15 cellular contexts compared by ENCODE assay signal in genomic region chr17:81028506-81028858, GRCh38.
"Had no signal": no experiment of that assay in that cellular context is flagged by ENCODE, and none has a peak within 500 bp of the region (broad histone marks: within the 10 kb centered on the region; RNA-seq: fewer than 3 reads in every experiment).

No MANE protein-coding gene starts in this region.

- H3K27me3 Mint-ChIP-seq: activated naive CD4-positive, alpha-beta T cell treated with anti-CD3 and anti-CD28 coated beads, Interleukin-2, amount 50 U/mL, for 24 hours had no signal

- DNase-seq: activated CD4-positive, alpha-beta T cell treated with anti-CD3 and anti-CD28 coated beads, Interleukin-2, amount 50 U/mL, for 48 hours; activated CD4-positive, CD25-positive, alpha-beta regulatory T cell treated with anti-CD3 and anti-CD28 coated beads, Interleukin-2, amount 50 U/mL, for 72 hours; activated CD8-positive, alpha-beta memory T cell treated with anti-CD3 and anti-CD28 coated beads, Interleukin-2, amount 10 ng/mL, durations not matched to agents 7 days and 5 days; activated effector memory CD4-positive, alpha-beta T cell treated with Interleukin-2 at 50 U/mL for 16 hours; activated T-cell treated with anti-CD3 and anti-CD28 coated beads, Interleukin-2, amount 50 U/mL, for 24 hours; retina; stimulated activated naive B cell treated with anti-CD40 and anti-IgM and Interleukin-4, amounts not matched to agents 10 μg/mL and 1 μg/mL and 100 μg/mL, for 72 hours; SW 1271 had no signal

- H3K9me3 ChIP-seq: esophagus muscularis mucosa, pancreas, tibial nerve had no signal

- H3K4me2 ChIP-seq: smooth muscle cell had no signal

- H3K4me3 ChIP-seq: esophagus muscularis mucosa, pancreas, smooth muscle cell, tibial nerve had no signal

- H3K27ac ChIP-seq: esophagus muscularis mucosa, pancreas had no signal

- H3K4me3 Mint-ChIP-seq: activated CD8-positive, alpha-beta memory T cell treated with anti-CD3 and anti-CD28 coated beads, Interleukin-2, amount 10 ng/mL, durations not matched to agents 7 days and 5 days; activated naive CD4-positive, alpha-beta T cell treated with anti-CD3 and anti-CD28 coated beads, Interleukin-2, amount 50 U/mL, for 24 hours; activated T-cell treated with anti-CD3 and anti-CD28 coated beads, Interleukin-2, amount 50 U/mL, for 24 hours; brain; memory B cell; stimulated activated naive B cell treated with anti-CD40 and anti-IgM and Interleukin-4, amounts not matched to agents 10 μg/mL and 1 μg/mL and 100 μg/mL, for 72 hours had no signal

- H3K36me3 ChIP-seq: pancreas had no signal

- ATAC-seq: activated CD8-positive, alpha-beta memory T cell treated with anti-CD3 and anti-CD28 coated beads, Interleukin-2, amount 10 ng/mL, durations not matched to agents 7 days and 5 days had no signal

- H3K9me3 Mint-ChIP-seq: activated naive CD4-positive, alpha-beta T cell treated with anti-CD3 and anti-CD28 coated beads, Interleukin-2, amount 50 U/mL, for 24 hours had no signal

- H3K27ac Mint-ChIP-seq: activated CD8-positive, alpha-beta memory T cell treated with anti-CD3 and anti-CD28 coated beads, Interleukin-2, amount 10 ng/mL, durations not matched to agents 7 days and 5 days; activated naive CD4-positive, alpha-beta T cell treated with anti-CD3 and anti-CD28 coated beads, Interleukin-2, amount 50 U/mL, for 24 hours; activated T-cell treated with anti-CD3 and anti-CD28 coated beads, Interleukin-2, amount 50 U/mL, for 24 hours; memory B cell; stimulated activated naive B cell treated with anti-CD40 and anti-IgM and Interleukin-4, amounts not matched to agents 10 μg/mL and 1 μg/mL and 100 μg/mL, for 72 hours had no signal

- H3K36me3 Mint-ChIP-seq: activated CD8-positive, alpha-beta memory T cell treated with anti-CD3 and anti-CD28 coated beads, Interleukin-2, amount 10 ng/mL, durations not matched to agents 7 days and 5 days; activated naive CD4-positive, alpha-beta T cell treated with anti-CD3 and anti-CD28 coated beads, Interleukin-2, amount 50 U/mL, for 24 hours; brain; stimulated activated naive B cell treated with anti-CD40 and anti-IgM and Interleukin-4, amounts not matched to agents 10 μg/mL and 1 μg/mL and 100 μg/mL, for 72 hours had no signal
